In genomic region chr17:79839363-79840203, GRCh38 we compare ENCODE assay signal across 8 cellular contexts. TPM values are rescaled to one million over a fixed set of nuclear protein-coding genes. Genes with fewer than 3 reads are reported as not detected.
DNase-seq lines count a peak whose midpoint lies in the region; ATAC-seq, FAIRE-seq and TF ChIP-seq lines count a peak whose summit lies in the region.

TSS of gene CBX4 (minus strand) at chr17:79839440. CDS start at chr17:79839251, 189 bp downstream.

- peak within 1 kb of the TSS; percentile 71 for H3K9ac ChIP-seq in kidney (ENCODE audit: low read length in 2 of 2)

- H3K4me1 Mint-ChIP-seq in central memory CD8-positive, alpha-beta T cell = peaks cover 35% of the 10 kb centered on the region

- intact Hi-C loops in A673 (cut with micrococcal nuclease; ENCODE audit: unreplicated experiment) (loop anchor here (5.0 to 10.0 kb wide), 3 partner anchors 47 to 133 kb away; no protein-coding TSS in a partner anchor), kidney (cut with DNase I) (no loop called here)

- TF ChIP-seq CTCF in A673 (conservative IDR thresholded peaks at IDR 0.05; ENCODE audit: low read depth, low read length) (peak; percentile 62), kidney (IDR thresholded peaks at IDR 0.05; ENCODE audit: borderline replicate concordance, extremely low read depth, insufficient read depth) (peak; percentile 25)

- H3K4me1 ChIP-seq in A673 (ENCODE audit: insufficient read depth, low read length, poor library complexity, severe bottlenecking) (peaks cover 71% of the 10 kb centered on the region), kidney (ENCODE audit: control insufficient read depth in 1 of 2, insufficient read depth in 1 of 2, low read depth in 1 of 2, low read length in 2 of 2) (peaks cover 8 to 30% of the 10 kb centered on the region in 2 donors)

- BruUV-seq in A673 (replicated peaks; lab: Mats Ljungman, UMichigan) = no TSS peak

- FAIRE-seq in kidney (lab: Jason Lieb, UNC) = no peak

- peak within 1 kb of the TSS; percentile 89 for H3K27ac Mint-ChIP-seq in central memory CD8-positive, alpha-beta T cell (ENCODE audit: low read depth)

- peak within 1 kb of the TSS; percentile 59 for H3K4me3 ChIP-seq in A673 (ENCODE audit: low read depth, low read length, poor library complexity, severe bottlenecking)
- H3K4me3 ChIP-seq in kidney (ENCODE audit: low read length in 2 of 2) = peak within 1 kb of the TSS; percentile 76 to 87

- peaks cover 22% of the 10 kb centered on the region for H3K27me3 Mint-ChIP-seq in central memory CD8-positive, alpha-beta T cell

- DNase-seq in A673 (ENCODE audit: low spot score) = peak; percentile 97
- DNase-seq in NCI-H345 (lab: John Stamatoyannopoulos, UW) = peak; percentile 98
- DNase-seq in activated CD4-positive, CD25-positive, alpha-beta regulatory T cell treated with anti-CD3 and anti-CD28 coated beads, Interleukin-2, amount 50 U/mL, for 16 hours (ENCODE audit: low read depth, low spot score) = peak; percentile 86
- peak; percentile 61 to 74 for DNase-seq in central memory CD8-positive, alpha-beta T cell (ENCODE audit: low spot score in 2 of 2)
- peak; percentile 99 for DNase-seq in kidney
- DNase-seq in stimulated activated CD4-positive, alpha-beta T cell treated with anti-CD3 and anti-CD28 coated beads, Interleukin-15, amount 100 ng/mL, for 1 hour (ENCODE audit: low read depth in 1 of 2, low spot score in 1 of 2) = peak; percentile 88

- H3K27ac ChIP-seq in A673 (ENCODE audit: low read depth, low read length, poor library complexity, severe bottlenecking) (peak within 1 kb of the TSS; percentile 87), kidney (ENCODE audit: low read depth in 2 of 2, low read length in 2 of 2) (peak within 1 kb of the TSS; percentile 68 to 84)

- CTCF ChIA-PET in A673 (lab: Charles Lee) = interaction anchor here (0.6 to 1.1 kb wide), 6 partner anchors 14 to 522 kb away, joined by 3 to 6 read pairs (median 4); no protein-coding TSS in a partner anchor

- peak within 1 kb of the TSS; percentile 98 for H3K4me3 Mint-ChIP-seq in central memory CD8-positive, alpha-beta T cell

- H3K36me3 Mint-ChIP-seq in central memory CD8-positive, alpha-beta T cell (ENCODE audit: insufficient read depth) = peaks cover 48% of the 10 kb centered on the region

- peaks cover 42% of the 10 kb centered on the region for H3K27me3 ChIP-seq in A673 (replicated peaks; ENCODE audit: insufficient read depth, low read depth, low read length, poor library complexity)

- H3K9me3 ChIP-seq in A673 (ENCODE audit: low read depth, low read length, poor library complexity, severe bottlenecking) (no peaks in the 10 kb centered on the region), kidney (ENCODE audit: control insufficient read depth in 1 of 2, low read length in 2 of 2) (no peaks in the 10 kb centered on the region)

- H3K36me3 ChIP-seq in A673 (ENCODE audit: insufficient read depth, low read length, poor library complexity, severe bottlenecking) = peaks cover 11% of the 10 kb centered on the region
- H3K36me3 ChIP-seq in kidney (ENCODE audit: control insufficient read depth in 1 of 2, insufficient read depth in 2 of 2, low read length in 2 of 2) = peaks cover 0 to 4% of the 10 kb centered on the region in 2 donors

- no peaks in the 10 kb centered on the region for H3K9me3 Mint-ChIP-seq in central memory CD8-positive, alpha-beta T cell

- ATAC-seq in GM18861 (IDR thresholded peaks at IDR 0.05; ENCODE audit: unreplicated experiment) (peak; percentile 45), HG03175 (IDR thresholded peaks at IDR 0.05; ENCODE audit: unreplicated experiment) (peak; percentile 68)
- ATAC-seq in central memory CD8-positive, alpha-beta T cell (replicated peaks; ENCODE audit: extremely low read depth, poor library complexity, severe bottlenecking) = peak; percentile 67

- POLR2A ChIA-PET in A673 (lab: Charles Lee; ENCODE audit: low non-redundant PET) = interaction anchor here (0.6 to 1.3 kb wide), 7 partner anchors 11 to 779 kb away, joined by 3 to 8 read pairs (median 3); no protein-coding TSS in a partner anchor

RNA-seq across cellular contexts. Expression of gene CBX4, which starts in this region (rescaled TPM):
- total RNA-seq in A673 (2021) (42.6 and 45.5 TPM in 2 replicates), kidney (26.8 TPM)
- polyA plus RNA-seq in kidney (ENCODE audit: insufficient read depth, low read depth, low replicate concordance) = 7.1 TPM

Comparison
In these comparisons a context has a peak if more than half of its experiments do, and no peak if none do; other contexts are left out.
1. Peak in every context shown above with its lines: DNase-seq, ATAC-seq, H3K4me3 ChIP-seq and H3K27ac ChIP-seq.